Comparison of ENCODE assay signal across 8 cellular contexts in genomic region chr1:198156745-198157240, GRCh38. TPM values are rescaled to one million over a fixed set of nuclear protein-coding genes. Genes with fewer than 3 reads are reported as not detected.
DNase-seq lines count a peak whose midpoint lies in the region; ATAC-seq and TF ChIP-seq lines count a peak whose summit lies in the region.

Gene NEK7 (plus strand): TSS chr1:198156998. CDS start chr1:198232581, 75,583 bp downstream.

- peak within 1 kb of the TSS; percentile 94 for H3K27ac ChIP-seq in layer of hippocampus (ENCODE audit: low read depth, low read length)

- CTCF ChIA-PET in activated CD4-positive, alpha-beta T cell treated with anti-CD3 and anti-CD28 coated beads for 36 hours (lab: Charles Lee) = interaction anchor here (0.6 to 2.4 kb wide), 14 partner anchors 9 to 523 kb away, joined by 3 to 9 read pairs (median 4); no protein-coding TSS in a partner anchor

- TF ChIP-seq POLR2A in GM19099 (IDR thresholded peaks at IDR 0.05; ENCODE audit: extremely low read depth, insufficient read length, low read depth) = peak; percentile 69

- H3K27ac Mint-ChIP-seq in activated CD4-positive, alpha-beta T cell treated with anti-CD3 and anti-CD28 coated beads for 36 hours = peak within 1 kb of the TSS; percentile 99

- peak; percentile 45 for ATAC-seq in HG03354 (IDR thresholded peaks at IDR 0.05; ENCODE audit: poor library complexity, severe bottlenecking, unreplicated experiment)
- peak; percentile 41 for ATAC-seq in activated CD4-positive, alpha-beta T cell treated with anti-CD3 and anti-CD28 coated beads for 36 hours

- H3K9me3 ChIP-seq in BE2C = no peaks in the 10 kb centered on the region

- TF ChIP-seq CTCF in BE2C (IDR thresholded peaks at IDR 0.05; ENCODE audit: low read depth, low read length) = no peak

- H3K4me3 ChIP-seq in BE2C (ENCODE audit: low read depth, low read length) = peak within 1 kb of the TSS; percentile 74

- no peaks in the 10 kb centered on the region for H3K27me3 Mint-ChIP-seq in activated CD4-positive, alpha-beta T cell treated with anti-CD3 and anti-CD28 coated beads for 36 hours

- H3K4me3 Mint-ChIP-seq in activated CD4-positive, alpha-beta T cell treated with anti-CD3 and anti-CD28 coated beads for 36 hours = peak within 1 kb of the TSS; percentile 94

- peaks cover 5% of the 10 kb centered on the region for H3K36me3 Mint-ChIP-seq in activated CD4-positive, alpha-beta T cell treated with anti-CD3 and anti-CD28 coated beads for 36 hours (ENCODE audit: low read depth)

- DNase-seq in BE2C (peak; percentile 92), NCI-H460 (ENCODE audit: extremely low read depth, low read depth) (peak; percentile 91), cortex of kidney (lab: John Stamatoyannopoulos, UW) (peak; percentile 22)
- peak; percentile 82 for DNase-seq in activated CD4-positive, alpha-beta T cell treated with anti-CD3 and anti-CD28 coated beads for 36 hours
- DNase-seq in stimulated activated CD4-positive, alpha-beta T cell treated with anti-CD3 and anti-CD28 coated beads, Interleukin-1b, Interleukin-23, amount 100 ng/mL, for 24 hours (ENCODE audit: low read depth in 4 of 4, low spot score in 1 of 4) = peak in 3 of 4 experiments; percentile 15 to 58 (median 35)

- H3K4me1 ChIP-seq in BE2C = peaks cover 3% of the 10 kb centered on the region; the same call in 1 of the 2 replicates

- no peaks in the 10 kb centered on the region for H3K9me3 Mint-ChIP-seq in activated CD4-positive, alpha-beta T cell treated with anti-CD3 and anti-CD28 coated beads for 36 hours (ENCODE audit: low read depth)

- POLR2A ChIA-PET in activated CD4-positive, alpha-beta T cell treated with anti-CD3 and anti-CD28 coated beads for 36 hours (lab: Charles Lee) = interaction anchor here (0.8 kb wide), 1 partner anchor 9 kb away, joined by 3 read pairs; no protein-coding TSS in a partner anchor

- H3K4me1 Mint-ChIP-seq in activated CD4-positive, alpha-beta T cell treated with anti-CD3 and anti-CD28 coated beads for 36 hours = peaks cover 28% of the 10 kb centered on the region

- H3K27me3 ChIP-seq in BE2C (no peaks in the 10 kb centered on the region), layer of hippocampus (ENCODE audit: control insufficient read depth, insufficient read depth, low read length) (no peaks in the 10 kb centered on the region)

- no peaks in the 10 kb centered on the region for H3K36me3 ChIP-seq in BE2C

- intact Hi-C loops in activated CD4-positive, alpha-beta T cell treated with anti-CD3 and anti-CD28 coated beads for 36 hours (cut with DNase I, micrococcal nuclease) = loop anchor here (1.0 to 5.0 kb wide), 17 partner anchors 46 to 1009 kb away; partner anchors contain the start of genes ASPM (in 1 of the 2), C1orf53 (in 1 of the 2), DENND1B (in 1 of the 2) and LHX9 (in 1 of the 2)

RNA-seq across cellular contexts. Expression of gene NEK7, which starts in this region (rescaled TPM):
- polyA plus RNA-seq in BE2C (2012; ENCODE audit: insufficient read depth, insufficient read length, low read depth) = 6.1 TPM
- total RNA-seq in NCI-H460 (2014; rRNA removed; shearing (Covaris generic)) = 183 and 198 TPM in 2 replicates
- polyA plus RNA-seq in NCI-H460 (2014; cell fraction: nucleus; rRNA removed) = 133 and 164 TPM in 2 replicates
- total RNA-seq in activated CD4-positive, alpha-beta T cell treated with anti-CD3 and anti-CD28 coated beads for 36 hours = 10 to 100 TPM; 46.9 to 49.0 TPM

Comparison
In these comparisons a context has a peak if more than half of its experiments do, and no peak if none do; other contexts are left out.
1. Peak in every context shown above with its lines: DNase-seq, ATAC-seq, H3K4me3 ChIP-seq and H3K27ac ChIP-seq.
2. DNase-seq: peak in every context shown above with its lines; median percentile 92 in BE2C; 91 in NCI-H460; 82 in activated CD4-positive, alpha-beta T cell treated with anti-CD3 and anti-CD28 coated beads for 36 hours; 35 in stimulated activated CD4-positive, alpha-beta T cell treated with anti-CD3 and anti-CD28 coated beads, Interleukin-1b, Interleukin-23, amount 100 ng/mL, for 24 hours; 22 in cortex of kidney.